Comparison of ENCODE assay signal across 11 cellular contexts in the genomic region with DNA sequence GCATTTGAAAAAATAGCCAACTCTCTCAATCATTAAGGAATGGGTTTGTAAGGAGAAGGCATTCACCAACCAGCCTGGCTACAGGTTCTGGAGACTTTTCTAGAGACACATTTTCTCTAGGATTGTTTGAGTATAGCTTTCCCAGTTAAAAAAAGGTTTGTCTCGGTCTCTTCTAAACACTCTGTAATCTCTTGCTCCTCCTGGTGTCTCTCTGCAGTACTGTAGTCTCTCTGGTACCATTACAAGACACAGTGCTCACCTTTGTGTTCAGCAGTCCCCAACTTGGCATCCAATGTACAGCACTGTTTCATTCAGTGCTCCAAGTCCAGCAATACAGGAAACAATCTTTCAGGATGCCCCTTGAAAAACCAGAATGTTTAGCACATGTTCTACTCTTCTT.
DNase-seq lines count a peak whose midpoint lies in the region; ATAC-seq, FAIRE-seq and TF ChIP-seq lines count a peak whose summit lies in the region.
"Had no signal": no experiment of that assay in that cellular context is flagged by ENCODE, and none has a peak within 500 bp of the region (broad histone marks: within the 10 kb centered on the region; RNA-seq: fewer than 3 reads in every experiment).

No MANE protein-coding gene starts in this region.

- RAD21 ChIA-PET in GM12878 (lab: Charles Lee; ENCODE audit: unreplicated experiment), result no interaction called here

- ATAC-seq in GM12878 (peak; percentile 61), HepG2 (no peak), GM21390 (IDR thresholded peaks at IDR 0.05; ENCODE audit: unreplicated experiment) (no peak), GM19452 (IDR thresholded peaks at IDR 0.05; ENCODE audit: unreplicated experiment) (no peak), HG03469 (IDR thresholded peaks at IDR 0.05; ENCODE audit: unreplicated experiment) (no peak)

- POLR2A ChIA-PET in GM12878 (lab: Charles Lee), result no interaction called here
- POLR2A ChIA-PET in HepG2 (lab: Yijun Ruan, JAX), result no interaction called here

- 0 out of 2 replicates have a peak, but pooled peaks have one; percentile 23 for TF ChIP-seq RAD21 in GM12878 (IDR thresholded peaks at IDR 0.05; ENCODE audit: insufficient read depth, low read depth, low read length)
- TF ChIP-seq RAD21 in HepG2 (CRISPR knock-in tag; IDR thresholded peaks at IDR 0.05), result no peak

- H3K9me3 ChIP-seq in GM12878 (replicated peaks; ENCODE audit: control insufficient read depth, insufficient read depth, low read length) (no peaks in the 10 kb centered on the region), HepG2 (ENCODE audit: low read length) (peaks cover 72% of the 10 kb centered on the region), stomach (peaks cover 0 to 31% (median 18%) of the 10 kb centered on the region in 4 donors)

- H3K27ac ChIP-seq in GM12878 (ENCODE audit: control insufficient read depth, insufficient read depth) (no peak overlapping the region), HepG2 (ENCODE audit: extremely low read length, insufficient read depth, low read length) (no peak overlapping the region), stomach (no peak overlapping the region)
- H3K27ac ChIP-seq: hepatocyte had no signal

- in situ Hi-C loops in GM12878 (cut with MboI), result no loop called here
- in situ Hi-C loops in HepG2 (cut with HindIII; ENCODE audit: extremely low pct_ligation_motif_present, low pct_unique_long_range_greater_than_20kb), result no loop called here

- TF ChIP-seq POLR2A in GM12878 (IDR thresholded peaks at IDR 0.05; ENCODE audit: low read depth, low read length) (no peak), HepG2 (IDR thresholded peaks at IDR 0.05; ENCODE audit: insufficient read depth in 1 of 2, low read depth in 2 of 2, low read length in 2 of 2) (no peak), stomach (IDR thresholded peaks at IDR 0.05) (no peak)

- H2AFZ ChIP-seq in GM12878 (ENCODE audit: control insufficient read depth, low read depth, low read length) (no peak overlapping the region), HepG2 (ENCODE audit: low read length) (no peak overlapping the region)
- H2AFZ ChIP-seq: hepatocyte had no signal

- H4K20me1 ChIP-seq in GM12878 (ENCODE audit: control insufficient read depth, insufficient read depth) (no peaks in the 10 kb centered on the region), HepG2 (ENCODE audit: insufficient read depth, low read length) (no peaks in the 10 kb centered on the region)

- 0% methylated on average over 1 of the region's 1 CpG for WGBS in GM12878 (ENCODE audit: insufficient coverage, insufficient replicate concordance, low lambda C conversion rate, missing lambda C conversion rate)
- WGBS in HepG2 (ENCODE audit: low lambda C conversion rate), result 16% methylated on average over 1 of the region's 1 CpG
- 65 to 79% (median 75%) methylated on average over 1 of the region's 1 CpG for WGBS in stomach, 5 donors

- H3K4me3 ChIP-seq in GM12878 (no peak overlapping the region), HepG2 (replicated peaks in 1 of 3; ENCODE audit: insufficient read depth in 1 of 3, low read depth in 2 of 3, low read length in 3 of 3) (no peak overlapping the region), stomach (no peak overlapping the region)
- H3K4me3 ChIP-seq: hepatocyte had no signal

- FAIRE-seq in GM12878 (lab: Jason Lieb, UNC) (no peak), HepG2 (lab: Jason Lieb, UNC) (no peak)

- no peak for TF ChIP-seq EP300 in GM12878 (IDR thresholded peaks at IDR 0.05; ENCODE audit: borderline replicate concordance in 1 of 2, control insufficient read depth in 1 of 2, low read depth in 2 of 2, low read length in 2 of 2)
- TF ChIP-seq EP300 in HepG2 (IDR thresholded peaks at IDR 0.05; ENCODE audit: low read depth in 2 of 2, low read length in 2 of 2), result no peak
- TF ChIP-seq EP300 in HepG2 (CRISPR knock-in tag; IDR thresholded peaks at IDR 0.05; ENCODE audit: borderline replicate concordance), result no peak
- TF ChIP-seq EP300 in stomach (IDR thresholded peaks at IDR 0.05), result no peak

- TF ChIP-seq CTCF in GM12878 (IDR thresholded peaks at IDR 0.05 in 2 of 3, conservative IDR thresholded peaks at IDR 0.05 in 1 of 3; ENCODE audit: control insufficient read depth in 2 of 3, extremely low read depth in 1 of 3, insufficient read depth in 1 of 3, low read depth in 3 of 3, low read length in 3 of 3) (peak in 2 of 3 experiments; percentile 3 to 33; a peak in 2 of 6 replicates), HepG2 (CRISPR knock-in tag; IDR thresholded peaks at IDR 0.05) (no peak), stomach (IDR thresholded peaks at IDR 0.05) (no peak)

- H3K79me2 ChIP-seq in GM12878 (ENCODE audit: control insufficient read depth, insufficient read depth, low read length), result no peaks in the 10 kb centered on the region
- H3K79me2 ChIP-seq in HepG2 (ENCODE audit: insufficient read depth, low read length), result no peaks in the 10 kb centered on the region
- H3K79me2 ChIP-seq: hepatocyte had no signal

- CTCF ChIA-PET in GM12878 (lab: Yijun Ruan, JAX) (interaction anchor here (0.6 kb wide), 1 partner anchor 201 kb away, joined by 3 read pairs; no protein-coding TSS in a partner anchor), HepG2 (lab: Yijun Ruan, JAX; ENCODE audit: low intra/inter-chr PET ratio, low total read pairs) (no interaction called here)

- SMC1A ChIA-PET in GM12878 (lab: Charles Lee; ENCODE audit: uncharacterized antibody, unreplicated experiment), result interaction anchor here (0.8 to 1.9 kb wide), 3 partner anchors 8 to 266 kb away, joined by 3 to 4 read pairs (median 3); no protein-coding TSS in a partner anchor

- H3K9ac ChIP-seq in GM12878 (ENCODE audit: control insufficient read depth, insufficient read depth, low read length) (no peak overlapping the region), HepG2 (ENCODE audit: insufficient read depth, low read depth, low read length) (no peak overlapping the region)

- intact Hi-C loops in GM12878 (cut with micrococcal nuclease; ENCODE audit: unreplicated experiment), result loop anchor here (5.0 kb wide), 1 partner anchor 704 kb away; no protein-coding TSS in a partner anchor
- intact Hi-C loops in HepG2 (cut with micrococcal nuclease; ENCODE audit: unreplicated experiment), result no loop called here
- intact Hi-C loops in stomach (cut with DNase I; ENCODE audit: low total_unique reads), result no loop called here

- DNase-seq in DMS53 (lab: John Stamatoyannopoulos, UW) (peak; percentile 27), HuH-7.5 (ENCODE audit: low spot score) (peak; percentile 10), GM12878 (ENCODE audit: low read depth, low spot score) (no peak), HepG2 (ENCODE audit: low spot score) (no peak), stomach (no peak)
- DNase-seq: activated T-cell treated with anti-CD3 and anti-CD28 coated beads, Interleukin-2, amount 50 U/mL, for 24 hours; cerebellar nuclear complex had no signal

- H3K27me3 ChIP-seq in GM12878 (replicated peaks in 1 of 2; ENCODE audit: control insufficient read depth in 2 of 2, insufficient read depth in 2 of 2, low read length in 1 of 2) (no peaks in the 10 kb centered on the region), HepG2 (ENCODE audit: control insufficient read depth in 1 of 2, insufficient read depth in 2 of 2, low read length in 2 of 2) (no peaks in the 10 kb centered on the region), stomach (no peaks in the 10 kb centered on the region)
- H3K27me3 ChIP-seq: hepatocyte had no signal

- no peaks in the 10 kb centered on the region for H3K4me1 ChIP-seq in GM12878 (ENCODE audit: control insufficient read depth, insufficient read depth, low read length)
- no peaks in the 10 kb centered on the region for H3K4me1 ChIP-seq in HepG2 (ENCODE audit: insufficient read depth, low read length)
- no peaks in the 10 kb centered on the region for H3K4me1 ChIP-seq in stomach

- H3K36me3 ChIP-seq in GM12878 (ENCODE audit: control insufficient read depth in 2 of 2, insufficient read depth in 2 of 2, low read length in 1 of 2) (no peaks in the 10 kb centered on the region), HepG2 (replicated peaks in 1 of 2; ENCODE audit: control insufficient read depth in 1 of 2, insufficient read depth in 2 of 2, low read length in 2 of 2) (no peaks in the 10 kb centered on the region), stomach (no peaks in the 10 kb centered on the region)

- no peak overlapping the region for H3K4me2 ChIP-seq in GM12878 (ENCODE audit: control insufficient read depth, insufficient read depth)
- no peak overlapping the region for H3K4me2 ChIP-seq in HepG2 (ENCODE audit: low read depth, low read length)
- H3K4me2 ChIP-seq: hepatocyte had no signal

- BruUV-seq in GM12878 (replicated peaks; lab: Mats Ljungman, UMichigan), result no TSS peak
- BruUV-seq in HepG2 (replicated peaks; lab: Mats Ljungman, UMichigan), result no TSS peak

TF ChIP-seq in GM12878, 131 proteins besides CTCF, POLR2A, EP300 and RAD21 (continues in another document):
- no peak for TF ChIP-seq RFX5 (IDR thresholded peaks at IDR 0.05; ENCODE audit: low read depth, low read length)
- no peak for TF ChIP-seq ELK1 (IDR thresholded peaks at IDR 0.05; ENCODE audit: low read depth, low read length)

TF ChIP-seq in HepG2, 621 proteins besides CTCF, POLR2A, EP300 and RAD21:
- TF ChIP-seq STAG1 (CRISPR knock-in tag; IDR thresholded peaks at IDR 0.05) (peak; percentile 29), ZNF709 (CRISPR knock-in tag; IDR thresholded peaks at IDR 0.05) (no peak), SMC3 (IDR thresholded peaks at IDR 0.05; ENCODE audit: low read length) (peak; percentile 39; the same call in 1 of the 2 replicates)

Comparison
In these comparisons a context has a peak if more than half of its experiments do, and no peak if none do; other contexts are left out.
1. DNase-seq: peak in DMS53 (single experiment) and HuH-7.5 (single experiment); none in GM12878 (single experiment), HepG2 (single experiment) and stomach (single experiment).
2. CTCF ChIP-seq: peak in GM12878 (2 of 3); none in HepG2 (single experiment) and stomach (0 of 7).